ENCODE assay signal across 18 cellular contexts in genomic region chr10:86770412-86770960, GRCh38. TPM values are rescaled to one million over a fixed set of nuclear protein-coding genes. Genes with fewer than 3 reads are reported as not detected.
DNase-seq lines count a peak whose midpoint lies in the region; ATAC-seq and TF ChIP-seq lines count a peak whose summit lies in the region.
"Had no signal": no experiment of that assay in that cellular context is flagged by ENCODE, and none has a peak within 500 bp of the region (broad histone marks: within the 10 kb centered on the region; RNA-seq: fewer than 3 reads in every experiment).

No MANE protein-coding gene starts in this region.

- DNase-seq in IMR-90 (no peak), mammary epithelial cell (no peak), SIG-M5 (lab: John Stamatoyannopoulos, UW) (no peak), MV-4-11 (lab: John Stamatoyannopoulos, UW) (no peak), DMS79 treated with DMSO at 0.1 percent for 48 hours (lab: John Stamatoyannopoulos, UW) (no peak)
- DNase-seq in naive thymus-derived CD4-positive, alpha-beta T cell = no peak
- DNase-seq: activated CD4-positive, alpha-beta memory T cell treated with anti-CD3 and anti-CD28 coated beads, Interleukin-2, amount 10 ng/mL, durations not matched to agents 7 days and 5 days; activated effector memory CD4-positive, alpha-beta T cell treated with Interleukin-2 at 50 U/mL for 16 hours; body of pancreas; CD4-positive, alpha-beta memory T cell; GF-D8; glutamatergic neuron; natural killer cell; NCI-H1417 treated with DMSO at 0.1 percent for 48 hours; NCI-H510A treated with DMSO at 0.1 percent for 48 hours; stomach had no signal

- no peak overlapping the region for H4K8ac ChIP-seq in IMR-90 (ENCODE audit: low read depth in 2 of 2, low read length in 2 of 2)

- H2BK15ac ChIP-seq in IMR-90 (ENCODE audit: low read depth, low read length) = no peak overlapping the region

- dilution Hi-C loops in IMR-90 (cut with HindIII; ENCODE audit: low sequenced_read_pairs, unreplicated experiment) (no loop called here), mammary epithelial cell (cut with HindIII; ENCODE audit: low sequenced_read_pairs) (no loop called here)

- H3K4me1 ChIP-seq in IMR-90 (ENCODE audit: control insufficient read depth, insufficient read depth, low read length) = peaks cover 6% of the 10 kb centered on the region
- peaks cover 9% of the 10 kb centered on the region for H3K4me1 ChIP-seq in mammary epithelial cell (ENCODE audit: insufficient read depth, low read length)
- H3K4me1 ChIP-seq in naive thymus-derived CD4-positive, alpha-beta T cell (ENCODE audit: control insufficient read depth in 2 of 2, insufficient read depth in 2 of 2, low read length in 2 of 2) = no peaks in the 10 kb centered on the region

- H4K20me1 ChIP-seq in IMR-90 (ENCODE audit: insufficient read depth, low read length) (peaks cover 64% of the 10 kb centered on the region), mammary epithelial cell (ENCODE audit: insufficient read depth, low read length) (peaks cover 3% of the 10 kb centered on the region)

- no peak overlapping the region for H2AK5ac ChIP-seq in IMR-90 (ENCODE audit: low read depth, low read length)

- no peak overlapping the region for H3K18ac ChIP-seq in IMR-90 (ENCODE audit: low read depth, low read length)

- no peak overlapping the region for H3K27ac Mint-ChIP-seq in naive thymus-derived CD4-positive, alpha-beta T cell
- H3K27ac Mint-ChIP-seq: activated CD4-positive, alpha-beta memory T cell treated with anti-CD3 and anti-CD28 coated beads, Interleukin-2, amount 10 ng/mL, durations not matched to agents 7 days and 5 days; natural killer cell had no signal

- H3K56ac ChIP-seq in IMR-90 (ENCODE audit: extremely low read depth, insufficient read depth, low read length) = no peak overlapping the region

- H3K36me3 Mint-ChIP-seq in naive thymus-derived CD4-positive, alpha-beta T cell = no peaks in the 10 kb centered on the region
- H3K36me3 Mint-ChIP-seq: CD4-positive, alpha-beta memory T cell; natural killer cell had no signal

- H3K9ac ChIP-seq in IMR-90 (ENCODE audit: low read depth, low read length) = no peak overlapping the region
- no peak overlapping the region for H3K9ac ChIP-seq in mammary epithelial cell (ENCODE audit: insufficient read depth, low read length)

- POLR2A ChIA-PET in IMR-90 (lab: Charles Lee; ENCODE audit: unreplicated experiment) = no interaction called here
- POLR2A ChIA-PET in naive thymus-derived CD4-positive, alpha-beta T cell (lab: Charles Lee) = interaction anchor here (1.1 to 1.3 kb wide), 2 partner anchors 13 to 15 kb away, joined by 3 to 4 read pairs; no protein-coding TSS in a partner anchor

- TF ChIP-seq CTCF in IMR-90 (conservative IDR thresholded peaks at IDR 0.05; ENCODE audit: low read depth, low read length) (no peak), mammary epithelial cell (conservative IDR thresholded peaks at IDR 0.05 in 1 of 2, IDR thresholded peaks at IDR 0.05 in 1 of 2; ENCODE audit: extremely low read depth in 1 of 2, insufficient read depth in 1 of 2, low read depth in 1 of 2, low read length in 2 of 2) (no peak)

- H3K27me3 ChIP-seq in IMR-90 (ENCODE audit: control insufficient read depth, insufficient read depth, low read length) (no peaks in the 10 kb centered on the region), mammary epithelial cell (ENCODE audit: insufficient read depth, low read length) (no peaks in the 10 kb centered on the region)
- no peaks in the 10 kb centered on the region for H3K27me3 ChIP-seq in naive thymus-derived CD4-positive, alpha-beta T cell (ENCODE audit: control insufficient read depth in 2 of 2, insufficient read depth in 2 of 2, low read length in 2 of 2)
- H3K27me3 ChIP-seq: body of pancreas, stomach had no signal

- H3K4ac ChIP-seq in IMR-90 (ENCODE audit: low read depth, low read length) = no peak overlapping the region

- no peak overlapping the region for H3K4me3 Mint-ChIP-seq in naive thymus-derived CD4-positive, alpha-beta T cell
- H3K4me3 Mint-ChIP-seq: activated CD4-positive, alpha-beta memory T cell treated with anti-CD3 and anti-CD28 coated beads, Interleukin-2, amount 10 ng/mL, durations not matched to agents 7 days and 5 days; natural killer cell had no signal

- no peaks in the 10 kb centered on the region for H3K9me3 ChIP-seq in IMR-90 (ENCODE audit: control insufficient read depth, insufficient read depth, low read length)
- H3K9me3 ChIP-seq in mammary epithelial cell (replicated peaks; ENCODE audit: insufficient read depth, low read length) = no peaks in the 10 kb centered on the region
- no peaks in the 10 kb centered on the region for H3K9me3 ChIP-seq in naive thymus-derived CD4-positive, alpha-beta T cell (ENCODE audit: control insufficient read depth in 2 of 3, low read length in 3 of 3)
- H3K9me3 ChIP-seq: body of pancreas, stomach had no signal

- H2BK5ac ChIP-seq in IMR-90 (ENCODE audit: low read depth, low read length, poor library complexity, severe bottlenecking) = no peak overlapping the region

- no peak for TF ChIP-seq RAD21 in IMR-90 (IDR thresholded peaks at IDR 0.05; ENCODE audit: low read length)

- TF ChIP-seq POLR2A in IMR-90 (IDR thresholded peaks at IDR 0.05; ENCODE audit: low read depth, low read length) = no peak

- H3K14ac ChIP-seq in IMR-90 (replicated peaks; ENCODE audit: low read depth, low read length) = 0 out of 2 replicates have a peak overlapping the region, but pooled peaks have one; percentile 21

- no peak overlapping the region for H2BK120ac ChIP-seq in IMR-90 (ENCODE audit: low read depth, low read length)

- peaks cover 0 to 15% (median 0%) of the 10 kb centered on the region in 5 donors for H3K27me3 Mint-ChIP-seq in naive thymus-derived CD4-positive, alpha-beta T cell
- H3K27me3 Mint-ChIP-seq: activated CD4-positive, alpha-beta memory T cell treated with anti-CD3 and anti-CD28 coated beads, Interleukin-2, amount 10 ng/mL, durations not matched to agents 7 days and 5 days; CD4-positive, alpha-beta memory T cell had no signal

- BruUV-seq in IMR-90 (replicated peaks; lab: Mats Ljungman, UMichigan) (no TSS peak), mammary epithelial cell (replicated peaks; lab: Mats Ljungman, UMichigan) (no TSS peak)

- 0 out of 2 replicates have a peak overlapping the region, but pooled peaks have one; percentile 48 for H3K23ac ChIP-seq in IMR-90 (ENCODE audit: low read depth, low read length)

- H2AFZ ChIP-seq in IMR-90 (replicated peaks; ENCODE audit: low read length, poor library complexity) (no peak overlapping the region), mammary epithelial cell (ENCODE audit: low read depth, low read length) (peak overlapping the region; percentile 20)

- no peak overlapping the region for H4K5ac ChIP-seq in IMR-90 (ENCODE audit: low read depth, low read length)

- H3K4me1 Mint-ChIP-seq in naive thymus-derived CD4-positive, alpha-beta T cell = peaks cover 5 to 19% (median 10%) of the 10 kb centered on the region in 7 donors

- peaks cover 28 to 62% of the 10 kb centered on the region in 2 experiments for H3K79me1 ChIP-seq in IMR-90 (ENCODE audit: low read depth in 1 of 2, low read length in 2 of 2)

- no CpG with 5 or more reads among the region's 2 CpGs for WGBS in IMR-90 (ENCODE audit: extremely low coverage in 2 of 2, insufficient read length in 1 of 2), 2 experiments
- WGBS in mammary epithelial cell (ENCODE audit: low coverage, missing lambda C conversion rate) = 29% methylated on average over 2 of the region's 2 CpGs

- H2BK20ac ChIP-seq in IMR-90 (ENCODE audit: low read depth, low read length) = no peak overlapping the region

- intact Hi-C loops in IMR-90 (cut with micrococcal nuclease) = no loop called here
- intact Hi-C loops in mammary epithelial cell (cut with micrococcal nuclease) = no loop called here
- intact Hi-C loops in naive thymus-derived CD4-positive, alpha-beta T cell (cut with micrococcal nuclease) = no loop called here

- in situ Hi-C loops in IMR-90 (cut with MboI; ENCODE audit: low sequenced_read_pairs) = no loop called here
- in situ Hi-C loops in mammary epithelial cell (cut with MboI; ENCODE audit: low sequenced_read_pairs in 2 of 2) = no loop called here

- H3K9me3 Mint-ChIP-seq in naive thymus-derived CD4-positive, alpha-beta T cell = no peaks in the 10 kb centered on the region
- H3K9me3 Mint-ChIP-seq: activated CD4-positive, alpha-beta memory T cell treated with anti-CD3 and anti-CD28 coated beads, Interleukin-2, amount 10 ng/mL, durations not matched to agents 7 days and 5 days; natural killer cell had no signal

- CTCF ChIA-PET in IMR-90 (lab: Yijun Ruan, JAX) (interaction anchor here (0.5 to 1.1 kb wide), 3 partner anchors 15 to 185 kb away, joined by 3 to 4 read pairs (median 3); no protein-coding TSS in a partner anchor), mammary epithelial cell (lab: Charles Lee; ENCODE audit: low non-redundant PET) (no interaction called here)
- CTCF ChIA-PET in naive thymus-derived CD4-positive, alpha-beta T cell (lab: Charles Lee) = no interaction called here

- H3K27ac ChIP-seq in IMR-90 (ENCODE audit: insufficient read depth, low read length) (no peak overlapping the region), mammary epithelial cell (ENCODE audit: insufficient read depth, low read depth, low read length) (no peak overlapping the region)
- H3K27ac ChIP-seq in naive thymus-derived CD4-positive, alpha-beta T cell (ENCODE audit: low read depth, low read length) = no peak overlapping the region
- H3K27ac ChIP-seq: body of pancreas had no signal

- H3K4me3 ChIP-seq in IMR-90 (ENCODE audit: insufficient read depth, low read depth, low read length) = no peak overlapping the region
- H3K4me3 ChIP-seq in mammary epithelial cell (replicated peaks in 1 of 3; ENCODE audit: insufficient read depth in 1 of 3, low read depth in 2 of 3, low read length in 3 of 3) = no peak overlapping the region
- no peak overlapping the region for H3K4me3 ChIP-seq in naive thymus-derived CD4-positive, alpha-beta T cell (ENCODE audit: low read length)
- H3K4me3 ChIP-seq: body of pancreas, stomach had no signal

- no peak overlapping the region for H4K91ac ChIP-seq in IMR-90 (ENCODE audit: insufficient read depth, low read depth, low read length)

- H3K36me3 ChIP-seq in IMR-90 (ENCODE audit: control insufficient read depth, insufficient read depth, low read length) (no peaks in the 10 kb centered on the region), mammary epithelial cell (ENCODE audit: insufficient read depth, low read length) (no peaks in the 10 kb centered on the region)
- no peaks in the 10 kb centered on the region for H3K36me3 ChIP-seq in naive thymus-derived CD4-positive, alpha-beta T cell (ENCODE audit: control insufficient read depth in 2 of 3, insufficient read depth in 3 of 3, low read length in 3 of 3)
- H3K36me3 ChIP-seq: stomach had no signal

- ATAC-seq in GM18907 (IDR thresholded peaks at IDR 0.05; ENCODE audit: unreplicated experiment) (peak; percentile 43), IMR-90 (ENCODE audit: low read depth) (no peak), HG02840 (IDR thresholded peaks at IDR 0.05; ENCODE audit: low FRiP score, unreplicated experiment) (no peak)
- peak; percentile 40 for ATAC-seq in naive thymus-derived CD4-positive, alpha-beta T cell
- ATAC-seq: body of pancreas, natural killer cell had no signal

- peaks cover 70% of the 10 kb centered on the region for H3K79me2 ChIP-seq in mammary epithelial cell (ENCODE audit: insufficient read depth, low read length)

- H3K4me2 ChIP-seq in IMR-90 (ENCODE audit: low read depth, low read length) = no peak overlapping the region
- peak overlapping the region; percentile 6 for H3K4me2 ChIP-seq in mammary epithelial cell (ENCODE audit: insufficient read depth, low read depth, low read length)

- peaks cover 20% of the 10 kb centered on the region for H3K9me1 ChIP-seq in IMR-90 (ENCODE audit: insufficient read depth, low read length)

- H2AK9ac ChIP-seq in IMR-90 (replicated peaks; ENCODE audit: low read depth, low read length, poor library complexity) = no peak overlapping the region

RNA-seq across cellular contexts. Expression of gene BMPR1A, which starts 14.1 kb away (rescaled TPM):
- total RNA-seq in IMR-90 (2012; rRNA removed) = 93.7 and 94.7 TPM in 2 replicates
- 13.5 and 15.9 TPM in 2 replicates for polyA plus RNA-seq in IMR-90 (2012; rRNA removed)
- 3.4 and 4.9 TPM in 2 replicates for polyA plus RNA-seq in IMR-90 (2012; cell fraction: cytosol; rRNA removed)
- 1.3 and 16.0 TPM in 2 replicates for polyA plus RNA-seq in IMR-90 (2012; cell fraction: nucleus; rRNA removed; ENCODE audit: low replicate concordance)
- 10 to 100 TPM; 29.8 to 58.0 TPM for total RNA-seq in mammary epithelial cell
- 19.1 TPM for polyA plus RNA-seq in mammary epithelial cell
- polyA minus RNA-seq in mammary epithelial cell = 16.7 TPM
- total RNA-seq in naive thymus-derived CD4-positive, alpha-beta T cell = 10 to 100 TPM in 2 of 5 experiments, 1 to 10 TPM in 3; 4.3 to 11.3 (median 8.9) TPM
- 1 to 10 TPM; 2.1 to 3.0 TPM for polyA plus RNA-seq in naive thymus-derived CD4-positive, alpha-beta T cell

Comparison
In these comparisons a context has a peak if more than half of its experiments do, and no peak if none do; other contexts are left out.
1. ATAC-seq: peak in GM18907 (single experiment) and naive thymus-derived CD4-positive, alpha-beta T cell (single experiment); none in IMR-90 (single experiment) and HG02840 (single experiment).